ENCODE assay signal across 19 cellular contexts in genomic region chr2:204931562-204931961, GRCh38.
DNase-seq lines count a peak whose midpoint lies in the region; TF ChIP-seq lines count a peak whose summit lies in the region.
"Had no signal": no experiment of that assay in that cellular context is flagged by ENCODE, and none has a peak within 500 bp of the region (broad histone marks: within the 10 kb centered on the region; RNA-seq: fewer than 3 reads in every experiment).

No MANE protein-coding gene starts in this region.

- TF ChIP-seq CTCF in AG04449 (IDR thresholded peaks at IDR 0.05; ENCODE audit: insufficient read depth, low read length, missing control alignments) (no peak), HFFc6 (IDR thresholded peaks at IDR 0.05) (no peak), endothelial cell (IDR thresholded peaks at IDR 0.05; ENCODE audit: unreplicated experiment) (no peak)

- DNase-seq in AG04449 (ENCODE audit: low read depth, low spot score) (peak; percentile 4), EH (ENCODE audit: low read depth) (peak; percentile 20), adipocyte (ENCODE audit: low read depth) (peak; percentile 7), iris pigment epithelial cell (ENCODE audit: low read depth) (peak; percentile 1), HFFc6 (no peak), SKM-1 (lab: John Stamatoyannopoulos, UW; ENCODE audit: unreplicated experiment) (no peak), endothelial cell (ENCODE audit: low spot score) (no peak)
- no peak for DNase-seq in activated T-cell treated with anti-CD3 and anti-CD28 coated beads, Interleukin-2, amount 50 U/mL, for 48 hours
- DNase-seq: 8988T; ACHN; CD4-positive, CD25-positive, alpha-beta regulatory T cell; CD8-positive, alpha-beta memory T cell; DMS53; DMS79 treated with DMSO at 0.1 percent for 48 hours; H7; HCEC 1CT had no signal

- no peaks in the 10 kb centered on the region; the same call in 1 of the 2 replicates for H3K27me3 Mint-ChIP-seq in HFFc6 (ENCODE audit: insufficient read depth)
- H3K27me3 Mint-ChIP-seq in endothelial cell (ENCODE audit: unreplicated experiment), result no peaks in the 10 kb centered on the region
- H3K27me3 Mint-ChIP-seq: B cell; CD8-positive, alpha-beta memory T cell had no signal

- H3K4me1 Mint-ChIP-seq in HFFc6 (ENCODE audit: low read depth) (peaks cover 7% of the 10 kb centered on the region), endothelial cell (ENCODE audit: unreplicated experiment) (no peaks in the 10 kb centered on the region)
- H3K4me1 Mint-ChIP-seq: B cell; CD8-positive, alpha-beta memory T cell had no signal

- peaks cover 7% of the 10 kb centered on the region for H3K4me1 ChIP-seq in adipocyte (ENCODE audit: control insufficient read depth, insufficient read depth, low read length)
- H3K4me1 ChIP-seq: A549, BLaER1 had no signal

- no peaks in the 10 kb centered on the region for H3K9me3 Mint-ChIP-seq in HFFc6
- no peaks in the 10 kb centered on the region for H3K9me3 Mint-ChIP-seq in endothelial cell (ENCODE audit: unreplicated experiment)

- H3K27me3 ChIP-seq in adipocyte (replicated peaks; ENCODE audit: control insufficient read depth, insufficient read depth, low read length), result no peaks in the 10 kb centered on the region
- H3K27me3 ChIP-seq: BLaER1 had no signal

- no peaks in the 10 kb centered on the region for H3K36me3 ChIP-seq in adipocyte (ENCODE audit: control insufficient read depth, insufficient read depth, low read length, severe bottlenecking)
- H3K36me3 ChIP-seq: BLaER1 had no signal

- H3K4me3 Mint-ChIP-seq in HFFc6 (no peak overlapping the region), endothelial cell (ENCODE audit: unreplicated experiment) (no peak overlapping the region)
- H3K4me3 Mint-ChIP-seq: B cell; CD4-positive, CD25-positive, alpha-beta regulatory T cell; CD8-positive, alpha-beta memory T cell had no signal

- no peaks in the 10 kb centered on the region for H3K9me3 ChIP-seq in adipocyte (ENCODE audit: control insufficient read depth, low read length)
- H3K9me3 ChIP-seq: A549, BLaER1 had no signal

- H3K27ac Mint-ChIP-seq in HFFc6, result no peak overlapping the region
- H3K27ac Mint-ChIP-seq in endothelial cell (ENCODE audit: unreplicated experiment), result no peak overlapping the region
- H3K27ac Mint-ChIP-seq: B cell; CD8-positive, alpha-beta memory T cell had no signal

- no peak overlapping the region for H3K9ac ChIP-seq in adipocyte (ENCODE audit: low read length)
- H3K9ac ChIP-seq: BLaER1 had no signal

- CTCF ChIA-PET in AG04449 (lab: Yijun Ruan, JAX), result interaction anchor here (0.8 to 1.1 kb wide), 2 partner anchors 28 to 41 kb away, joined by 3 read pairs; no protein-coding TSS in a partner anchor

- H3K36me3 Mint-ChIP-seq in HFFc6 (ENCODE audit: low read depth) (no peaks in the 10 kb centered on the region), endothelial cell (ENCODE audit: low read depth, unreplicated experiment) (no peaks in the 10 kb centered on the region)
- H3K36me3 Mint-ChIP-seq: CD4-positive, CD25-positive, alpha-beta regulatory T cell had no signal

- POLR2A ChIA-PET in AG04449 (lab: Yijun Ruan, JAX), result interaction anchor here (0.6 kb wide), 1 partner anchor 38 kb away, joined by 3 read pairs; no protein-coding TSS in a partner anchor

- H3K4me3 ChIP-seq in AG04449 (ENCODE audit: low read depth, low read length) (no peak overlapping the region), adipocyte (ENCODE audit: low read length) (no peak overlapping the region)
- H3K4me3 ChIP-seq: A549, BLaER1 had no signal

Comparison
In these comparisons a context has a peak if more than half of its experiments do, and no peak if none do; other contexts are left out.
1. DNase-seq: peak in AG04449 (single experiment), EH (single experiment), adipocyte (single experiment) and iris pigment epithelial cell (single experiment); none in HFFc6 (single experiment), SKM-1 (single experiment), activated T-cell treated with anti-CD3 and anti-CD28 coated beads, Interleukin-2, amount 50 U/mL, for 48 hours (0 of 2) and endothelial cell (single experiment).